In genomic region chr9:32525506-32525905, GRCh38 we compare ENCODE assay signal across 8 cellular contexts. TPM values are rescaled to one million over a fixed set of nuclear protein-coding genes. Genes with fewer than 3 reads are reported as not detected.
DNase-seq lines count a peak whose midpoint lies in the region; ATAC-seq and TF ChIP-seq lines count a peak whose summit lies in the region.

No MANE protein-coding gene starts in this region.

- peak overlapping the region; percentile 97 for H3K27ac Mint-ChIP-seq in WTC11
- H3K27ac Mint-ChIP-seq in glutamatergic neuron (ENCODE audit: unreplicated experiment), result peak overlapping the region; percentile 28
- peak overlapping the region; percentile 99 for H3K27ac Mint-ChIP-seq in progenitor cell of endocrine pancreas

- peak overlapping the region; percentile 82 for H3K4me3 Mint-ChIP-seq in WTC11
- peak overlapping the region; percentile 94 for H3K4me3 Mint-ChIP-seq in glutamatergic neuron (ENCODE audit: unreplicated experiment)
- H3K4me3 Mint-ChIP-seq in progenitor cell of endocrine pancreas (ENCODE audit: low read depth), result peak overlapping the region; percentile 94

- TF ChIP-seq CTCF in WTC11 (IDR thresholded peaks at IDR 0.05), result no peak
- no peak for TF ChIP-seq CTCF in glutamatergic neuron (IDR thresholded peaks at IDR 0.05; ENCODE audit: partially characterized antibody, unreplicated experiment)
- no peak for TF ChIP-seq CTCF in progenitor cell of endocrine pancreas (IDR thresholded peaks at IDR 0.05; ENCODE audit: unreplicated experiment)

- CTCF ChIA-PET in WTC11 (lab: Charles Lee), result interaction anchor here (0.6 to 3.9 kb wide), 25 partner anchors 13 to 274 kb away, joined by 3 to 94 read pairs (median 5); partner anchors contain the start of genes ACO1, SMIM27 and TOPORS

- H3K36me3 Mint-ChIP-seq in WTC11, result peaks cover 32% of the 10 kb centered on the region
- peaks cover 6% of the 10 kb centered on the region for H3K36me3 Mint-ChIP-seq in glutamatergic neuron (ENCODE audit: unreplicated experiment)
- H3K36me3 Mint-ChIP-seq in progenitor cell of endocrine pancreas (ENCODE audit: insufficient read depth), result peaks cover 14% of the 10 kb centered on the region

- DNase-seq in SKM-1 treated with dmso at 0.1 percent for 144 hours (lab: John Stamatoyannopoulos, UW; ENCODE audit: unreplicated experiment) (peak; percentile 33), SKM-1 (lab: John Stamatoyannopoulos, UW; ENCODE audit: unreplicated experiment) (no peak), WTC11 (ENCODE audit: low spot score) (no peak), glutamatergic neuron (no peak), progenitor cell of endocrine pancreas (ENCODE audit: low spot score, unreplicated experiment) (no peak), NCI-H2196 (lab: John Stamatoyannopoulos, UW; ENCODE audit: unreplicated experiment) (no peak)

- ATAC-seq in HG03354 (IDR thresholded peaks at IDR 0.05; ENCODE audit: poor library complexity, severe bottlenecking, unreplicated experiment) (peak; percentile 23), WTC11 (peak; percentile 15), GM21576 (IDR thresholded peaks at IDR 0.05; ENCODE audit: unreplicated experiment) (no peak)

- H3K4me1 Mint-ChIP-seq in WTC11 (peaks cover 14% of the 10 kb centered on the region), glutamatergic neuron (ENCODE audit: low read depth, unreplicated experiment) (peaks cover 11% of the 10 kb centered on the region), progenitor cell of endocrine pancreas (ENCODE audit: low read depth) (peaks cover 28% of the 10 kb centered on the region)

- H3K9me3 Mint-ChIP-seq in WTC11, result peaks cover 27% of the 10 kb centered on the region
- H3K9me3 Mint-ChIP-seq in glutamatergic neuron (ENCODE audit: unreplicated experiment), result peaks cover 4% of the 10 kb centered on the region
- H3K9me3 Mint-ChIP-seq in progenitor cell of endocrine pancreas (ENCODE audit: low read depth), result peaks cover 4% of the 10 kb centered on the region

- POLR2A ChIA-PET in WTC11 (lab: Charles Lee), result interaction anchor here (0.5 to 4.2 kb wide), 5 partner anchors 22 to 141 kb away, joined by 3 to 36 read pairs (median 4); partner anchors contain the start of genes ACO1, SMIM27 and TOPORS

- no peaks in the 10 kb centered on the region for H3K27me3 Mint-ChIP-seq in WTC11 (ENCODE audit: low read depth)
- peaks cover 2% of the 10 kb centered on the region for H3K27me3 Mint-ChIP-seq in glutamatergic neuron (ENCODE audit: unreplicated experiment)
- no peaks in the 10 kb centered on the region for H3K27me3 Mint-ChIP-seq in progenitor cell of endocrine pancreas

TF ChIP-seq in WTC11, 78 proteins besides CTCF, POLR2A, EP300 and RAD21 (continues in another document):
- no peak for TF ChIP-seq ELF4 (CRISPR knock-in tag; IDR thresholded peaks at IDR 0.05; ENCODE audit: low read depth)
- TF ChIP-seq, protein P1, sequence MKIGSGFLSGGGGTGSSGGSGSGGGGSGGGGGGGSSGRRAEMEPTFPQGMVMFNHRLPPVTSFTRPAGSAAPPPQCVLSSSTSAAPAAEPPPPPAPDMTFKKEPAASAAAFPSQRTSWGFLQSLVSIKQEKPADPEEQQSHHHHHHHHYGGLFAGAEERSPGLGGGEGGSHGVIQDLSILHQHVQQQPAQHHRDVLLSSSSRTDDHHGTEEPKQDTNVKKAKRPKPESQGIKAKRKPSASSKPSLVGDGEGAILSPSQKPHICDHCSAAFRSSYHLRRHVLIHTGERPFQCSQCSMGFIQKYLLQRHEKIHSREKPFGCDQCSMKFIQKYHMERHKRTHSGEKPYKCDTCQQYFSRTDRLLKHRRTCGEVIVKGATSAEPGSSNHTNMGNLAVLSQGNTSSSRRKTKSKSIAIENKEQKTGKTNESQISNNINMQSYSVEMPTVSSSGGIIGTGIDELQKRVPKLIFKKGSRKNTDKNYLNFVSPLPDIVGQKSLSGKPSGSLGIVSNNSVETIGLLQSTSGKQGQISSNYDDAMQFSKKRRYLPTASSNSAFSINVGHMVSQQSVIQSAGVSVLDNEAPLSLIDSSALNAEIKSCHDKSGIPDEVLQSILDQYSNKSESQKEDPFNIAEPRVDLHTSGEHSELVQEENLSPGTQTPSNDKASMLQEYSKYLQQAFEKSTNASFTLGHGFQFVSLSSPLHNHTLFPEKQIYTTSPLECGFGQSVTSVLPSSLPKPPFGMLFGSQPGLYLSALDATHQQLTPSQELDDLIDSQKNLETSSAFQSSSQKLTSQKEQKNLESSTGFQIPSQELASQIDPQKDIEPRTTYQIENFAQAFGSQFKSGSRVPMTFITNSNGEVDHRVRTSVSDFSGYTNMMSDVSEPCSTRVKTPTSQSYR (CRISPR knock-in tag; IDR thresholded peaks at IDR 0.05), result no peak
- TF ChIP-seq ZNF317 (CRISPR knock-in tag; IDR thresholded peaks at IDR 0.05; ENCODE audit: borderline replicate concordance, low read depth), result no peak
- TF ChIP-seq, protein P2, sequence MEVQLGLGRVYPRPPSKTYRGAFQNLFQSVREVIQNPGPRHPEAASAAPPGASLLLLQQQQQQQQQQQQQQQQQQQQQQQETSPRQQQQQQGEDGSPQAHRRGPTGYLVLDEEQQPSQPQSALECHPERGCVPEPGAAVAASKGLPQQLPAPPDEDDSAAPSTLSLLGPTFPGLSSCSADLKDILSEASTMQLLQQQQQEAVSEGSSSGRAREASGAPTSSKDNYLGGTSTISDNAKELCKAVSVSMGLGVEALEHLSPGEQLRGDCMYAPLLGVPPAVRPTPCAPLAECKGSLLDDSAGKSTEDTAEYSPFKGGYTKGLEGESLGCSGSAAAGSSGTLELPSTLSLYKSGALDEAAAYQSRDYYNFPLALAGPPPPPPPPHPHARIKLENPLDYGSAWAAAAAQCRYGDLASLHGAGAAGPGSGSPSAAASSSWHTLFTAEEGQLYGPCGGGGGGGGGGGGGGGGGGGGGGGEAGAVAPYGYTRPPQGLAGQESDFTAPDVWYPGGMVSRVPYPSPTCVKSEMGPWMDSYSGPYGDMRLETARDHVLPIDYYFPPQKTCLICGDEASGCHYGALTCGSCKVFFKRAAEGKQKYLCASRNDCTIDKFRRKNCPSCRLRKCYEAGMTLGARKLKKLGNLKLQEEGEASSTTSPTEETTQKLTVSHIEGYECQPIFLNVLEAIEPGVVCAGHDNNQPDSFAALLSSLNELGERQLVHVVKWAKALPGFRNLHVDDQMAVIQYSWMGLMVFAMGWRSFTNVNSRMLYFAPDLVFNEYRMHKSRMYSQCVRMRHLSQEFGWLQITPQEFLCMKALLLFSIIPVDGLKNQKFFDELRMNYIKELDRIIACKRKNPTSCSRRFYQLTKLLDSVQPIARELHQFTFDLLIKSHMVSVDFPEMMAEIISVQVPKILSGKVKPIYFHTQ (CRISPR knock-in tag; IDR thresholded peaks at IDR 0.05), result no peak
- no peak for TF ChIP-seq NR2C2 (CRISPR knock-in tag; IDR thresholded peaks at IDR 0.05)
- no peak for TF ChIP-seq MXD4 (CRISPR knock-in tag; IDR thresholded peaks at IDR 0.05; ENCODE audit: borderline replicate concordance)
- TF ChIP-seq RORB (CRISPR knock-in tag; IDR thresholded peaks at IDR 0.05), result no peak
- TF ChIP-seq ETV6 (CRISPR knock-in tag; IDR thresholded peaks at IDR 0.05), result no peak
- no peak for TF ChIP-seq EMX1 (CRISPR knock-in tag; IDR thresholded peaks at IDR 0.05)
- TF ChIP-seq ZBTB43 (CRISPR knock-in tag; IDR thresholded peaks at IDR 0.05), result no peak
- no peak for TF ChIP-seq ZNF219 (CRISPR knock-in tag; IDR thresholded peaks at IDR 0.05; ENCODE audit: borderline replicate concordance)
- TF ChIP-seq PREB (CRISPR knock-in tag; IDR thresholded peaks at IDR 0.05; ENCODE audit: borderline replicate concordance), result no peak

RNA-seq across cellular contexts. Expression of gene RIGI, which starts 0.5 kb away (rescaled TPM):
- total RNA-seq in WTC11 (2021) (6.0 to 7.5 TPM (median 6.2 TPM) in 3 replicates), glutamatergic neuron (ENCODE audit: unreplicated experiment) (3.0 TPM), progenitor cell of endocrine pancreas (9.3 and 10.7 TPM in 2 replicates)

RNA-seq across cellular contexts. Expression of gene SMIM27, which starts 26.6 kb away (rescaled TPM):
- total RNA-seq in WTC11 (2021) (13.6 to 20.5 TPM (median 14.5 TPM) in 3 replicates), glutamatergic neuron (ENCODE audit: unreplicated experiment) (7.8 TPM), progenitor cell of endocrine pancreas (12.0 and 13.6 TPM in 2 replicates)

RNA-seq across cellular contexts. Expression of gene TOPORS, which starts 26.9 kb away (rescaled TPM):
- total RNA-seq in WTC11 (2021) (23.3 to 26.1 TPM (median 23.7 TPM) in 3 replicates), glutamatergic neuron (ENCODE audit: unreplicated experiment) (13.9 TPM), progenitor cell of endocrine pancreas (20.7 and 21.6 TPM in 2 replicates)

RNA-seq across cellular contexts. Expression of gene NDUFB6, which starts 47.5 kb away (rescaled TPM):
- total RNA-seq in WTC11 (2021), result 56.0 to 67.2 TPM (median 62.4 TPM) in 3 replicates
- 30.7 TPM for total RNA-seq in glutamatergic neuron (ENCODE audit: unreplicated experiment)
- total RNA-seq in progenitor cell of endocrine pancreas, result 39.8 and 40.7 TPM in 2 replicates

Comparison
In these comparisons a context has a peak if more than half of its experiments do, and no peak if none do; other contexts are left out.
1. H3K27ac Mint-ChIP-seq: peak in every context shown above with its lines; median percentile 99 in progenitor cell of endocrine pancreas; 97 in WTC11; 28 in glutamatergic neuron.